9 cellular contexts compared by ENCODE assay signal in the genomic region with DNA sequence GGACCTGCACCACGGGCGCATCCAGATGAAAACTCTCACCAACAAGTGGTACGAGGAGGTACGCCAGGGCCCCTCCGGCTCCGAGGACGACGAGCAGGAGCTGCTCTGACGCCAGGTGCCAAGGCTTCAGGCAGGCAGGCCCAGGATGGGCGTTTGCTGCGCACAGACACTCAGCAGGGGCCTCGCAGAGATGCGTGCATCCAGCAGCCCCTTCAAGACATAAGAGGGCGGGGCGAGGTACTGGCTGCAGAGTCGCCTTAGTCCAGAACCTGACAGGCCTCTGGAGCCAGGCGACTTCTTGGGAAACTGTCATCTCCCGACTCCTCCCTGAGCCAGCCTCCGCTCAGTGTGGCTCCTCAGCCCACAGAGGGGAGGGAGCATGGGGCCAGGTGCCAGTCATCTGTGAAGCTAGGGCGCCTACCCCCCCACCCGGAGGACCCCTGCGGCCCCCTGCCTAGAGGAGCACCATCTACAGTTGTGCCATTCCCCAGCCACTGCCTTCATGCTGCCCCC. TPM values are rescaled to one million over a fixed set of nuclear protein-coding genes. Genes with fewer than 3 reads are reported as not detected.
DNase-seq lines count a peak whose midpoint lies in the region; ATAC-seq and TF ChIP-seq lines count a peak whose summit lies in the region.
"Had no signal": no experiment of that assay in that cellular context is flagged by ENCODE, and none has a peak within 500 bp of the region (broad histone marks: within the 10 kb centered on the region; RNA-seq: fewer than 3 reads in every experiment).

No MANE protein-coding gene starts in this region.

- H3K4me1 Mint-ChIP-seq in T-helper 17 cell: peaks cover 16% of the 10 kb centered on the region

- intact Hi-C loops in spleen (cut with DNase I; ENCODE audit: low total_unique reads): no loop called here
- intact Hi-C loops in lower leg skin (cut with DNase I; ENCODE audit: low total_unique reads): no loop called here

- no peak for TF ChIP-seq CTCF in DND-41 (IDR thresholded peaks at IDR 0.05; ENCODE audit: borderline replicate concordance, extremely low read depth, low read length, poor library complexity, severe bottlenecking)
- TF ChIP-seq CTCF in spleen (IDR thresholded peaks at IDR 0.05 in 8 of 11, conservative IDR thresholded peaks at IDR 0.05 in 3 of 11): no peak
- TF ChIP-seq CTCF in lower leg skin (IDR thresholded peaks at IDR 0.05): no peak

- H3K27me3 ChIP-seq in DND-41 (ENCODE audit: insufficient read depth, low read length, poor library complexity) (no peaks in the 10 kb centered on the region), layer of hippocampus (ENCODE audit: control insufficient read depth, insufficient read depth, low read length) (no peaks in the 10 kb centered on the region), spleen (replicated peaks in 1 of 7) (no peaks in the 10 kb centered on the region)

- no peaks in the 10 kb centered on the region for H3K79me2 ChIP-seq in DND-41 (ENCODE audit: insufficient read depth, low read length)

- no peak overlapping the region for H3K4me3 ChIP-seq in DND-41 (ENCODE audit: low read depth in 1 of 2, low read length in 2 of 2)
- no peak overlapping the region for H3K4me3 ChIP-seq in spleen
- H3K4me3 ChIP-seq in lower leg skin (ENCODE audit: low read depth, poor library complexity, severe bottlenecking): no peak overlapping the region

- WGBS in spleen, 5 donors: 77 to 88% (median 88%) methylated on average over 8 to 22 of the region's 22 CpGs
- WGBS in lower leg skin, 2 donors: 84 to 86% methylated on average over 19 to 21 of the region's 22 CpGs

- no peak overlapping the region for H3K4me3 Mint-ChIP-seq in T-helper 17 cell

- no peaks in the 10 kb centered on the region for H3K36me3 Mint-ChIP-seq in T-helper 17 cell (ENCODE audit: low read depth)

- ATAC-seq in DND-41 (ENCODE audit: insufficient read depth, low read depth) (no peak), T-helper 17 cell (no peak), GM21360 (IDR thresholded peaks at IDR 0.05; ENCODE audit: unreplicated experiment) (no peak), GM21529 (IDR thresholded peaks at IDR 0.05; ENCODE audit: unreplicated experiment) (no peak)

- peak overlapping the region; percentile 30; the same call in 1 of the 2 replicates for H3K27ac ChIP-seq in DND-41 (ENCODE audit: low read length)
- peak overlapping the region; percentile 90 for H3K27ac ChIP-seq in layer of hippocampus (ENCODE audit: low read depth, low read length)
- H3K27ac ChIP-seq in spleen: peak overlapping the region; percentile 42 to 93 (median 84)

- peaks cover 18% of the 10 kb centered on the region; the same call in 1 of the 2 replicates for H4K20me1 ChIP-seq in DND-41 (ENCODE audit: insufficient read depth, low read length)

- TF ChIP-seq POLR2A in spleen (IDR thresholded peaks at IDR 0.05): no peak
- no peak for TF ChIP-seq POLR2A in lower leg skin (IDR thresholded peaks at IDR 0.05)

- H3K36me3 ChIP-seq in DND-41 (ENCODE audit: insufficient read depth, low read length): peaks cover 64% of the 10 kb centered on the region
- peaks cover 3 to 75% (median 42%) of the 10 kb centered on the region in 6 donors for H3K36me3 ChIP-seq in spleen

- H3K4me1 ChIP-seq in DND-41 (ENCODE audit: insufficient read depth, low read length) (no peaks in the 10 kb centered on the region), spleen (peaks cover 22 to 70% (median 59%) of the 10 kb centered on the region in 6 donors)

- H2AFZ ChIP-seq in DND-41 (ENCODE audit: low read depth, low read length): no peak overlapping the region

- H3K9me3 ChIP-seq in DND-41 (ENCODE audit: insufficient read depth, low read length, severe bottlenecking): no peaks in the 10 kb centered on the region
- no peaks in the 10 kb centered on the region for H3K9me3 ChIP-seq in T-helper 17 cell (ENCODE audit: control insufficient read depth, low read length, poor library complexity, severe bottlenecking)
- no peaks in the 10 kb centered on the region for H3K9me3 ChIP-seq in spleen

- DNase-seq in DND-41: no peak
- no peak for DNase-seq in T-helper 17 cell
- DNase-seq in spleen: no peak
- DNase-seq in stimulated activated CD4-positive, alpha-beta T cell treated with anti-CD3 and anti-CD28 coated beads, Interleukin-2, amount 100 ng/mL, for 24 hours: no peak
- no peak for DNase-seq in lower leg skin (ENCODE audit: low spot score in 2 of 2)
- DNase-seq: KG1 had no signal

- H3K9ac ChIP-seq in DND-41 (ENCODE audit: low read depth, low read length): no peak overlapping the region

- H3K4me2 ChIP-seq in DND-41 (ENCODE audit: insufficient read depth, low read length): no peak overlapping the region

- peak overlapping the region; percentile 32 for H3K27ac Mint-ChIP-seq in T-helper 17 cell

- no peaks in the 10 kb centered on the region for H3K27me3 Mint-ChIP-seq in T-helper 17 cell

RNA-seq across cellular contexts. Expression of gene SPATA2, which starts 27.4 kb away (rescaled TPM):
- 10 to 100 TPM; 23.5 to 24.9 TPM for total RNA-seq in T-helper 17 cell
- 10 to 100 TPM; 11.2 to 33.2 (median 17.2) TPM for total RNA-seq in spleen
- polyA plus RNA-seq in spleen: 1 to 10 TPM; 2.9 to 8.0 (median 4.1) TPM
- total RNA-seq in lower leg skin: 1 to 10 TPM; 5.3 to 8.2 (median 6.2) TPM

RNA-seq across cellular contexts. Expression of gene RNF114, which starts 48.3 kb away (rescaled TPM):
- total RNA-seq in T-helper 17 cell: 100 to 1,000 TPM; 104 to 111 TPM
- total RNA-seq in spleen: 100 to 1,000 TPM in 6 of 7 donors, 10 to 100 TPM in 1; 96.5 to 246 (median 113) TPM
- 10 to 100 TPM; 35.5 to 62.0 (median 37.6) TPM for polyA plus RNA-seq in spleen
- total RNA-seq in lower leg skin: 100 to 1,000 TPM in 2 of 4 donors, 10 to 100 TPM in 2; 48.7 to 166 (median 103) TPM

Comparison
In these comparisons a context has a peak if more than half of its experiments do, and no peak if none do; other contexts are left out.
1. H3K27ac ChIP-seq: peak in every context shown above with its lines; median percentile 90 in layer of hippocampus; 84 in spleen; 30 in DND-41.